17 cellular contexts compared by ENCODE assay signal in genomic region chr1:206466840-206467649, GRCh38. TPM values are rescaled to one million over a fixed set of nuclear protein-coding genes. Genes with fewer than 3 reads are reported as not detected.
DNase-seq lines count a peak whose midpoint lies in the region; ATAC-seq and TF ChIP-seq lines count a peak whose summit lies in the region.
"Had no signal": no experiment of that assay in that cellular context is flagged by ENCODE, and none has a peak within 500 bp of the region (broad histone marks: within the 10 kb centered on the region; RNA-seq: fewer than 3 reads in every experiment).

No MANE protein-coding gene starts in this region.

- H3K36me3 ChIP-seq in spleen: peaks cover 0 to 25% (median 0%) of the 10 kb centered on the region in 6 donors

- intact Hi-C loops in activated CD4-positive, alpha-beta T cell treated with anti-CD3 and anti-CD28 coated beads, Interleukin-2, amount 10 ng/mL, durations not matched to agents 24 days and 14 days (cut with micrococcal nuclease): loop anchor here (5.0 kb wide), 1 partner anchor 40 kb away; the partner anchor contains the start of gene RASSF5
- intact Hi-C loops in spleen (cut with DNase I; ENCODE audit: low total_unique reads): no loop called here

- peaks cover 17% of the 10 kb centered on the region for H3K36me3 Mint-ChIP-seq in activated CD4-positive, alpha-beta T cell treated with anti-CD3 and anti-CD28 coated beads, Interleukin-2, amount 10 ng/mL, durations not matched to agents 24 days and 14 days (ENCODE audit: low read depth)
- H3K36me3 Mint-ChIP-seq in activated naive CD8-positive, alpha-beta T cell treated with anti-CD3 and anti-CD28 coated beads for 36 hours: peaks cover 5% of the 10 kb centered on the region

- H3K4me1 ChIP-seq in spleen (peaks cover 26 to 89% (median 65%) of the 10 kb centered on the region in 6 donors), foreskin keratinocyte (peaks cover 22% of the 10 kb centered on the region)

- no peak for TF ChIP-seq POLR2A in spleen (IDR thresholded peaks at IDR 0.05)

- H3K4me1 Mint-ChIP-seq in activated CD4-positive, alpha-beta T cell treated with anti-CD3 and anti-CD28 coated beads, Interleukin-2, amount 10 ng/mL, durations not matched to agents 24 days and 14 days: peaks cover 75% of the 10 kb centered on the region
- peaks cover 83% of the 10 kb centered on the region for H3K4me1 Mint-ChIP-seq in activated naive CD8-positive, alpha-beta T cell treated with anti-CD3 and anti-CD28 coated beads for 36 hours

- peak; percentile 71 for DNase-seq in activated CD4-positive, alpha-beta T cell treated with anti-CD3 and anti-CD28 coated beads, Interleukin-2, amount 10 ng/mL, durations not matched to agents 24 days and 14 days
- DNase-seq in activated CD4-positive, alpha-beta T cell treated with anti-CD3 and anti-CD28 coated beads, Interleukin-2, amount 50 U/mL, for 1 hour: no peak
- DNase-seq in KBM-7: peak; percentile 37
- peak; percentile 33 for DNase-seq in activated naive CD8-positive, alpha-beta T cell treated with anti-CD3 and anti-CD28 coated beads for 36 hours
- peak; percentile 77 for DNase-seq in spleen
- no peak for DNase-seq in activated CD4-positive, CD25-positive, alpha-beta regulatory T cell treated with anti-CD3 and anti-CD28 coated beads, Interleukin-2, amount 50 U/mL, for 72 hours
- DNase-seq in NCI-H82 treated with DMSO at 0.1 percent for 48 hours (lab: John Stamatoyannopoulos, UW; ENCODE audit: unreplicated experiment): no peak
- no peak for DNase-seq in foreskin keratinocyte
- DNase-seq: effector CD4-positive, alpha-beta T cell; NCI-H1417 treated with DMSO at 0.1 percent for 48 hours; NCI-H526; T1000; testis had no signal

- no peaks in the 10 kb centered on the region for H3K9me3 ChIP-seq in spleen
- H3K9me3 ChIP-seq: A549, body of pancreas, testis had no signal

- peak overlapping the region; percentile 86 for H3K4me3 Mint-ChIP-seq in activated CD4-positive, alpha-beta T cell treated with anti-CD3 and anti-CD28 coated beads, Interleukin-2, amount 10 ng/mL, durations not matched to agents 24 days and 14 days
- peak overlapping the region; percentile 9 for H3K4me3 Mint-ChIP-seq in activated naive CD8-positive, alpha-beta T cell treated with anti-CD3 and anti-CD28 coated beads for 36 hours

- no peak for ATAC-seq in foreskin keratinocyte
- ATAC-seq: A549, body of pancreas had no signal

- no peak overlapping the region for H3K4me3 ChIP-seq in spleen
- H3K4me3 ChIP-seq: A549, body of pancreas, lung, smooth muscle cell, testis had no signal

- H3K9me3 Mint-ChIP-seq in activated CD4-positive, alpha-beta T cell treated with anti-CD3 and anti-CD28 coated beads, Interleukin-2, amount 10 ng/mL, durations not matched to agents 24 days and 14 days: no peaks in the 10 kb centered on the region
- H3K9me3 Mint-ChIP-seq in activated naive CD8-positive, alpha-beta T cell treated with anti-CD3 and anti-CD28 coated beads for 36 hours: no peaks in the 10 kb centered on the region

- 42 to 69% (median 55%) methylated on average over 15 of the region's 15 CpGs for WGBS in spleen, 5 donors

- TF ChIP-seq CTCF in spleen (IDR thresholded peaks at IDR 0.05 in 8 of 11, conservative IDR thresholded peaks at IDR 0.05 in 3 of 11) (no peak), foreskin keratinocyte (conservative IDR thresholded peaks at IDR 0.05) (no peak)

- H3K27ac ChIP-seq in spleen (peak overlapping the region in 4 of 8 donors; percentile 60 to 79 (median 68)), foreskin keratinocyte (no peak overlapping the region)
- H3K27ac ChIP-seq: A549, body of pancreas, testis had no signal

- H3K27me3 Mint-ChIP-seq in activated CD4-positive, alpha-beta T cell treated with anti-CD3 and anti-CD28 coated beads, Interleukin-2, amount 10 ng/mL, durations not matched to agents 24 days and 14 days: no peaks in the 10 kb centered on the region
- no peaks in the 10 kb centered on the region for H3K27me3 Mint-ChIP-seq in activated naive CD8-positive, alpha-beta T cell treated with anti-CD3 and anti-CD28 coated beads for 36 hours

- H3K27ac Mint-ChIP-seq in activated CD4-positive, alpha-beta T cell treated with anti-CD3 and anti-CD28 coated beads, Interleukin-2, amount 10 ng/mL, durations not matched to agents 24 days and 14 days: peak overlapping the region; percentile 65
- H3K27ac Mint-ChIP-seq in activated naive CD8-positive, alpha-beta T cell treated with anti-CD3 and anti-CD28 coated beads for 36 hours: peak overlapping the region; percentile 87

- in situ Hi-C loops in KBM-7 (cut with MboI; ENCODE audit: low pct_unique_long_range_greater_than_20kb, low sequenced_read_pairs): no loop called here

- H3K27me3 ChIP-seq in spleen (replicated peaks in 1 of 7) (no peaks in the 10 kb centered on the region), foreskin keratinocyte (no peaks in the 10 kb centered on the region)
- H3K27me3 ChIP-seq: testis had no signal

RNA-seq across cellular contexts. Expression of gene IKBKE, which starts 3.2 kb away (rescaled TPM):
- 50.0 and 51.5 TPM in 2 replicates for total RNA-seq in activated CD4-positive, alpha-beta T cell treated with anti-CD3 and anti-CD28 coated beads, Interleukin-2, amount 10 ng/mL, durations not matched to agents 24 days and 14 days
- total RNA-seq in activated naive CD8-positive, alpha-beta T cell treated with anti-CD3 and anti-CD28 coated beads for 36 hours: 10 to 100 TPM; 18.7 to 19.8 TPM
- 10 to 100 TPM; 20.1 to 37.3 (median 35.1) TPM for total RNA-seq in spleen
- polyA plus RNA-seq in spleen: 10 to 100 TPM; 11.3 to 23.2 (median 17.0) TPM
- total RNA-seq in foreskin keratinocyte: 14.2 and 15.1 TPM in 2 replicates
- 10.0 and 10.8 TPM in 2 replicates for polyA plus RNA-seq in foreskin keratinocyte

RNA-seq across cellular contexts. Expression of gene RASSF5, which starts 40.3 kb away (rescaled TPM):
- 193 and 196 TPM in 2 replicates for total RNA-seq in activated CD4-positive, alpha-beta T cell treated with anti-CD3 and anti-CD28 coated beads, Interleukin-2, amount 10 ng/mL, durations not matched to agents 24 days and 14 days
- 100 to 1,000 TPM; 223 to 226 TPM for total RNA-seq in activated naive CD8-positive, alpha-beta T cell treated with anti-CD3 and anti-CD28 coated beads for 36 hours
- total RNA-seq in spleen (100 to 1,000 TPM; 121 to 168 (median 131) TPM), foreskin keratinocyte (2.4 and 2.8 TPM in 2 replicates)
- polyA plus RNA-seq in spleen (10 to 100 TPM; 32.2 to 39.5 (median 35.8) TPM), foreskin keratinocyte (1.4 and 1.8 TPM in 2 replicates)

Comparison
In these comparisons a context has a peak if more than half of its experiments do, and no peak if none do; other contexts are left out.
1. DNase-seq: peak in activated CD4-positive, alpha-beta T cell treated with anti-CD3 and anti-CD28 coated beads, Interleukin-2, amount 10 ng/mL, durations not matched to agents 24 days and 14 days (single experiment), KBM-7 (single experiment), activated naive CD8-positive, alpha-beta T cell treated with anti-CD3 and anti-CD28 coated beads for 36 hours (single experiment) and spleen (single experiment); none in activated CD4-positive, alpha-beta T cell treated with anti-CD3 and anti-CD28 coated beads, Interleukin-2, amount 50 U/mL, for 1 hour (single experiment), activated CD4-positive, CD25-positive, alpha-beta regulatory T cell treated with anti-CD3 and anti-CD28 coated beads, Interleukin-2, amount 50 U/mL, for 72 hours (single experiment), NCI-H82 treated with DMSO at 0.1 percent for 48 hours (single experiment) and foreskin keratinocyte (0 of 2).
2. RNA of gene RASSF5, which starts 40.3 kb away (total RNA-seq): 223 to 226 TPM in activated naive CD8-positive, alpha-beta T cell treated with anti-CD3 and anti-CD28 coated beads for 36 hours, 193 to 196 TPM in activated CD4-positive, alpha-beta T cell treated with anti-CD3 and anti-CD28 coated beads, Interleukin-2, amount 10 ng/mL, durations not matched to agents 24 days and 14 days and 121 to 168 TPM in spleen; 2.4 to 2.8 TPM in foreskin keratinocyte; every median in the first group is over 10 times any median in the second.